Comparison of ENCODE assay signal across 13 cellular contexts in genomic region chr14:63874223-63874622, GRCh38. TPM values are rescaled to one million over a fixed set of nuclear protein-coding genes. Genes with fewer than 3 reads are reported as not detected.
DNase-seq lines count a peak whose midpoint lies in the region; ATAC-seq, FAIRE-seq and TF ChIP-seq lines count a peak whose summit lies in the region.
"Had no signal": no experiment of that assay in that cellular context is flagged by ENCODE, and none has a peak within 500 bp of the region (broad histone marks: within the 10 kb centered on the region; RNA-seq: fewer than 3 reads in every experiment).

No MANE protein-coding gene starts in this region.

- H3K27me3 ChIP-seq in duodenal mucosa (ENCODE audit: control insufficient read depth in 1 of 2, insufficient read depth in 2 of 2, low read length in 2 of 2) (no peaks in the 10 kb centered on the region), muscle layer of duodenum (ENCODE audit: low read depth, low read length) (no peaks in the 10 kb centered on the region), upper lobe of left lung (no peaks in the 10 kb centered on the region)

- no peak for TF ChIP-seq CTCF in upper lobe of left lung (IDR thresholded peaks at IDR 0.05)

- no peaks in the 10 kb centered on the region for H3K36me3 ChIP-seq in duodenal mucosa (ENCODE audit: control insufficient read depth in 1 of 2, insufficient read depth in 2 of 2, low read length in 2 of 2)
- H3K36me3 ChIP-seq in muscle layer of duodenum (ENCODE audit: control insufficient read depth in 1 of 2, insufficient read depth in 2 of 2, low read length in 2 of 2), result no peaks in the 10 kb centered on the region
- no peaks in the 10 kb centered on the region for H3K36me3 ChIP-seq in upper lobe of left lung

- FAIRE-seq in GM12891 (lab: Jason Lieb, UNC), result no peak

- peaks cover 0 to 15% of the 10 kb centered on the region in 2 donors for H3K4me1 ChIP-seq in duodenal mucosa (ENCODE audit: control insufficient read depth in 1 of 2, insufficient read depth in 2 of 2, low read length in 2 of 2)
- peaks cover 7 to 9% of the 10 kb centered on the region in 2 donors for H3K4me1 ChIP-seq in muscle layer of duodenum (ENCODE audit: control insufficient read depth in 1 of 2, insufficient read depth in 2 of 2, low read length in 2 of 2)
- H3K4me1 ChIP-seq in upper lobe of left lung, result peaks cover 20 to 43% (median 34%) of the 10 kb centered on the region in 4 donors

- H3K4me3 ChIP-seq in duodenal mucosa (ENCODE audit: low read depth in 1 of 2, low read length in 2 of 2), result no peak overlapping the region
- no peak overlapping the region for H3K4me3 ChIP-seq in muscle layer of duodenum (ENCODE audit: low read depth in 1 of 2, low read length in 2 of 2)
- H3K4me3 ChIP-seq in upper lobe of left lung, result no peak overlapping the region

- 49 to 72% methylated on average over 3 of the region's 3 CpGs for WGBS in upper lobe of left lung, 2 donors

- DNase-seq in NCI-H2107 treated with DMSO at 0.1 percent for 48 hours (lab: John Stamatoyannopoulos, UW; ENCODE audit: unreplicated experiment), result peak; percentile 29
- DNase-seq in NCI-H2107 (lab: John Stamatoyannopoulos, UW), result no peak
- DNase-seq in upper lobe of left lung, result no peak
- DNase-seq in GM12891 (ENCODE audit: insufficient read length, low spot score), result no peak
- DNase-seq in kidney glomerular epithelial cell (lab: John Stamatoyannopoulos, UW), result no peak
- DNase-seq in posterior vena cava (ENCODE audit: low spot score), result no peak
- DNase-seq: amniotic stem cell, GOT3, NCI-H1694 treated with DMSO at 0.1 percent for 48 hours, PC-3, T1000 had no signal

- H3K9me3 ChIP-seq in duodenal mucosa (ENCODE audit: control insufficient read depth in 1 of 2, low read length in 2 of 2) (no peaks in the 10 kb centered on the region), muscle layer of duodenum (ENCODE audit: control insufficient read depth in 1 of 2, low read length in 2 of 2) (no peaks in the 10 kb centered on the region), upper lobe of left lung (no peaks in the 10 kb centered on the region)

- no peak overlapping the region for H3K9ac ChIP-seq in duodenal mucosa (ENCODE audit: low read depth in 1 of 2, low read length in 2 of 2)

- TF ChIP-seq EP300 in upper lobe of left lung (IDR thresholded peaks at IDR 0.05), result no peak

- no peak for ATAC-seq in upper lobe of left lung (ENCODE audit: low FRiP score in 2 of 2)
- ATAC-seq: PC-3 had no signal

- H3K27ac ChIP-seq in duodenal mucosa (ENCODE audit: low read depth, low read length) (peak overlapping the region; percentile 4), muscle layer of duodenum (ENCODE audit: low read length) (peak overlapping the region; percentile 73), upper lobe of left lung (peak overlapping the region; percentile 5 to 80 (median 54))

- intact Hi-C loops in posterior vena cava (cut with DNase I), result no loop called here

- TF ChIP-seq POLR2A in upper lobe of left lung (IDR thresholded peaks at IDR 0.05), result no peak
- TF ChIP-seq POLR2A in GM12891 (IDR thresholded peaks at IDR 0.05; ENCODE audit: low read depth, low read length), result no peak

TF ChIP-seq in GM12891, 5 proteins besides CTCF, POLR2A, EP300 and RAD21:
- no peak for TF ChIP-seq TAF1 (IDR thresholded peaks at IDR 0.05; ENCODE audit: low read depth, low read length)
- TF ChIP-seq POU2F2 (IDR thresholded peaks at IDR 0.05; ENCODE audit: low read depth, low read length), result no peak
- no peak for TF ChIP-seq PAX5 (IDR thresholded peaks at IDR 0.05; ENCODE audit: insufficient read depth, low read length, severe bottlenecking)
- TF ChIP-seq POLR2AphosphoS5 (IDR thresholded peaks at IDR 0.05; ENCODE audit: low read depth, low read length), result no peak
- no peak for TF ChIP-seq SPI1 (IDR thresholded peaks at IDR 0.05; ENCODE audit: low read depth, low read length)
TF ChIP-seq in GM12891: peak in this region for 0.

RNA-seq across cellular contexts. Expression of gene SYNE2, which starts 21.4 kb away (rescaled TPM):
- total RNA-seq in upper lobe of left lung (100 to 1,000 TPM in 4 of 6 donors, 10 to 100 TPM in 2; 75.8 to 439 (median 234) TPM), posterior vena cava (10 to 100 TPM; 63.4 to 83.9 TPM)
- 10.6 TPM for polyA plus RNA-seq in GM12891 (2012; ENCODE audit: low read depth, missing spikeins)

Comparison
In these comparisons a context has a peak if more than half of its experiments do, and no peak if none do; other contexts are left out.
1. H3K27ac ChIP-seq: peak in every context shown above with its lines; median percentile 73 in muscle layer of duodenum; 54 in upper lobe of left lung; 4 in duodenal mucosa.